9 cellular contexts compared by ENCODE assay signal in genomic region chr1:52867060-52867845, GRCh38. TPM values are rescaled to one million over a fixed set of nuclear protein-coding genes. Genes with fewer than 3 reads are reported as not detected.
A peak's percentile ranks its signal among the peaks of the same experiment; 100 is the strongest.
DNase-seq lines count a peak whose midpoint lies in the region; ATAC-seq and TF ChIP-seq lines count a peak whose summit lies in the region.
"Had no signal": no experiment of that assay in that cellular context is flagged by ENCODE, and none has a peak within 500 bp of the region (broad histone marks: within the 10 kb centered on the region; RNA-seq: fewer than 3 reads in every experiment).

No MANE protein-coding gene starts in this region.

- H3T11ph ChIP-seq in H9 (ENCODE audit: low read length): no peak overlapping the region

- H2BK15ac ChIP-seq in H9 (ENCODE audit: low read depth, low read length): no peak overlapping the region

- no peaks in the 10 kb centered on the region for H3K9me3 Mint-ChIP-seq in activated T-cell treated with anti-CD3 and anti-CD28 coated beads, Interleukin-2, amount 50 U/mL, for 4 hours
- H3K9me3 Mint-ChIP-seq in H9: peaks cover 7 to 8% of the 10 kb centered on the region in 2 experiments; a peak in 3 of 5 replicates
- H3K9me3 Mint-ChIP-seq: activated naive CD4-positive, alpha-beta T cell treated with anti-CD3 and anti-CD28 coated beads for 36 hours had no signal

- H3K4me1 Mint-ChIP-seq in activated T-cell treated with anti-CD3 and anti-CD28 coated beads, Interleukin-2, amount 50 U/mL, for 4 hours (ENCODE audit: low read depth): no peaks in the 10 kb centered on the region
- H3K4me1 Mint-ChIP-seq in H9: peaks cover 5 to 8% of the 10 kb centered on the region in 2 experiments

- no peaks in the 10 kb centered on the region for H4K20me1 ChIP-seq in H9 (ENCODE audit: control insufficient read depth, insufficient read depth, insufficient read length)

- no peak overlapping the region for H3K4me3 Mint-ChIP-seq in activated T-cell treated with anti-CD3 and anti-CD28 coated beads, Interleukin-2, amount 50 U/mL, for 4 hours
- no peak overlapping the region for H3K4me3 Mint-ChIP-seq in H9
- H3K4me3 Mint-ChIP-seq: activated naive CD4-positive, alpha-beta T cell treated with anti-CD3 and anti-CD28 coated beads for 36 hours had no signal

- no peak overlapping the region for H3K56ac ChIP-seq in H9 (ENCODE audit: insufficient read length, low read depth, low read length)

- no peaks in the 10 kb centered on the region for H3K23me2 ChIP-seq in H9 (ENCODE audit: insufficient read length, low read depth, low read length, poor library complexity, severe bottlenecking)

- no peak overlapping the region for H2BK12ac ChIP-seq in H9 (ENCODE audit: insufficient read length, low read depth, low read length)

- H3K79me1 ChIP-seq in H9 (ENCODE audit: insufficient read depth, low read depth, low read length, poor library complexity, severe bottlenecking): no peaks in the 10 kb centered on the region

- no peaks in the 10 kb centered on the region for H3K36me3 Mint-ChIP-seq in activated T-cell treated with anti-CD3 and anti-CD28 coated beads, Interleukin-2, amount 50 U/mL, for 4 hours (ENCODE audit: insufficient read depth)
- H3K36me3 Mint-ChIP-seq in H9 (ENCODE audit: insufficient read depth in 1 of 3, low read depth in 3 of 3): peaks cover 0 to 17% (median 8%) of the 10 kb centered on the region in 3 experiments; a peak in 6 of 7 replicates

- H3K27ac ChIP-seq in H9 (ENCODE audit: insufficient read length, low read depth, low read length): no peak overlapping the region

- H3K27ac Mint-ChIP-seq in H9: no peak overlapping the region
- H3K27ac Mint-ChIP-seq: activated naive CD4-positive, alpha-beta T cell treated with anti-CD3 and anti-CD28 coated beads for 36 hours had no signal

- no peaks in the 10 kb centered on the region for H3K4me1 ChIP-seq in H9 (ENCODE audit: insufficient read depth, low read length)

- H2BK120ac ChIP-seq in H9 (ENCODE audit: low read depth, low read length, poor library complexity, severe bottlenecking): no peak overlapping the region

- H4K91ac ChIP-seq in H9 (ENCODE audit: insufficient read length, low read depth, low read length): no peak overlapping the region

- TF ChIP-seq CTCF in H9 (conservative IDR thresholded peaks at IDR 0.05): no peak

- H3K9ac ChIP-seq in H9 (ENCODE audit: extremely low read depth, insufficient read length, low read length): no peak overlapping the region

- no peak overlapping the region for H4K5ac ChIP-seq in H9 (ENCODE audit: insufficient read length, low read depth, low read length)

- H3K27me3 Mint-ChIP-seq in activated T-cell treated with anti-CD3 and anti-CD28 coated beads, Interleukin-2, amount 50 U/mL, for 4 hours (ENCODE audit: low read depth): peaks cover 10% of the 10 kb centered on the region
- H3K27me3 Mint-ChIP-seq in H9 (ENCODE audit: low read depth): no peaks in the 10 kb centered on the region

- no peak overlapping the region for H3K4ac ChIP-seq in H9 (ENCODE audit: low read depth, low read length)

- H2BK5ac ChIP-seq in H9 (ENCODE audit: insufficient read length, low read length): no peak overlapping the region

- H3K79me2 ChIP-seq in H9 (ENCODE audit: insufficient read depth, low read length): no peaks in the 10 kb centered on the region

- no peak overlapping the region for H3K14ac ChIP-seq in H9 (ENCODE audit: insufficient read depth, low read length)

- H3K27me3 ChIP-seq in H9 (ENCODE audit: insufficient read depth, low read length): no peaks in the 10 kb centered on the region

- peak; percentile 88 to 95 for ATAC-seq in activated T-cell treated with anti-CD3 and anti-CD28 coated beads, Interleukin-2, amount 50 U/mL, for 4 hours
- ATAC-seq in HG02610 (IDR thresholded peaks at IDR 0.05; ENCODE audit: unreplicated experiment) (peak; percentile 97), HG03565 (IDR thresholded peaks at IDR 0.05; ENCODE audit: unreplicated experiment) (peak; percentile 84)
- ATAC-seq in stimulated activated naive CD8-positive, alpha-beta T cell treated with anti-CD3 and anti-CD28 coated beads, Interleukin-15, Interleukin-2, amounts not matched to agents 100 U/mL and 50 U/mL, for 24 hours: peak; percentile 36

- no peak overlapping the region for H3K18ac ChIP-seq in H9 (ENCODE audit: insufficient read length, low read depth, low read length)

- no peak overlapping the region for H2AK5ac ChIP-seq in H9 (ENCODE audit: insufficient read length, low read length)

- H2AFZ ChIP-seq in H9 (ENCODE audit: low read length): no peak overlapping the region

- H3K4me2 ChIP-seq in H9 (ENCODE audit: insufficient read depth, insufficient read length, low read length): no peak overlapping the region

- H4K8ac ChIP-seq in H9 (replicated peaks; ENCODE audit: insufficient read length, low read depth, low read length): no peak overlapping the region

- H3K23ac ChIP-seq in H9 (ENCODE audit: insufficient read length, low read depth, low read length): no peak overlapping the region

- no peak for DNase-seq in activated T-cell treated with anti-CD3 and anti-CD28 coated beads, Interleukin-2, amount 50 U/mL, for 4 hours
- DNase-seq in activated T-cell treated with anti-CD3 and anti-CD28 coated beads, Interleukin-2, amount 50 U/mL, for 48 hours: no peak
- DNase-seq in stimulated activated naive CD8-positive, alpha-beta T cell treated with anti-CD3 and anti-CD28 coated beads, Interleukin-15, Interleukin-2, amounts not matched to agents 100 U/mL and 50 U/mL, for 24 hours: no peak
- DNase-seq in H9 (no peak), mucosa of gallbladder (ENCODE audit: low spot score) (no peak)
- no peak for DNase-seq in activated naive CD4-positive, alpha-beta T cell treated with Interleukin-2 at 50 U/mL for 16 hours
- DNase-seq: activated naive CD4-positive, alpha-beta T cell treated with anti-CD3 and anti-CD28 coated beads for 36 hours had no signal

- no peak overlapping the region for H2BK20ac ChIP-seq in H9 (ENCODE audit: low read depth, low read length, poor library complexity, severe bottlenecking)

- no CpG with 5 or more reads among the region's 2 CpGs for WGBS in H9 (ENCODE audit: extremely low coverage, insufficient read length, low lambda C conversion rate)

- H3K9me3 ChIP-seq in H9 (ENCODE audit: control insufficient read depth, low read depth, low read length): no peaks in the 10 kb centered on the region

RNA-seq across cellular contexts. Expression of gene ZYG11A, which starts 24.7 kb away (rescaled TPM):
- total RNA-seq in activated T-cell treated with anti-CD3 and anti-CD28 coated beads, Interleukin-2, amount 50 U/mL, for 4 hours: under 1 TPM; 0.08 to 0.13 (median 0.13) TPM
- 2.0 and 2.1 TPM in 2 replicates for total RNA-seq in H9 (2021)
- 0.09 TPM for total RNA-seq in mucosa of gallbladder

RNA-seq across cellular contexts. Expression of gene ECHDC2, which starts 54.3 kb away (rescaled TPM):
- total RNA-seq in activated T-cell treated with anti-CD3 and anti-CD28 coated beads, Interleukin-2, amount 50 U/mL, for 4 hours: 10 to 100 TPM; 25.4 to 27.2 (median 25.9) TPM
- total RNA-seq in H9 (2021) (30.6 and 31.2 TPM in 2 replicates), mucosa of gallbladder (227 TPM)

RNA-seq across cellular contexts. Expression of gene SCP2, which starts 59.8 kb away (rescaled TPM):
- total RNA-seq in activated T-cell treated with anti-CD3 and anti-CD28 coated beads, Interleukin-2, amount 50 U/mL, for 4 hours: 10 to 100 TPM; 47.6 to 67.8 (median 52.2) TPM
- total RNA-seq in H9 (2021) (48.8 and 57.2 TPM in 2 replicates), mucosa of gallbladder (208 TPM)

Comparison
In these comparisons a context has a peak if more than half of its experiments do, and no peak if none do; other contexts are left out.
1. ATAC-seq: peak in every context shown above with its lines; median percentile 97 in HG02610; 92 in activated T-cell treated with anti-CD3 and anti-CD28 coated beads, Interleukin-2, amount 50 U/mL, for 4 hours; 84 in HG03565; 36 in stimulated activated naive CD8-positive, alpha-beta T cell treated with anti-CD3 and anti-CD28 coated beads, Interleukin-15, Interleukin-2, amounts not matched to agents 100 U/mL and 50 U/mL, for 24 hours.